ENCODE assay signal across 8 cellular contexts in the genomic region with DNA sequence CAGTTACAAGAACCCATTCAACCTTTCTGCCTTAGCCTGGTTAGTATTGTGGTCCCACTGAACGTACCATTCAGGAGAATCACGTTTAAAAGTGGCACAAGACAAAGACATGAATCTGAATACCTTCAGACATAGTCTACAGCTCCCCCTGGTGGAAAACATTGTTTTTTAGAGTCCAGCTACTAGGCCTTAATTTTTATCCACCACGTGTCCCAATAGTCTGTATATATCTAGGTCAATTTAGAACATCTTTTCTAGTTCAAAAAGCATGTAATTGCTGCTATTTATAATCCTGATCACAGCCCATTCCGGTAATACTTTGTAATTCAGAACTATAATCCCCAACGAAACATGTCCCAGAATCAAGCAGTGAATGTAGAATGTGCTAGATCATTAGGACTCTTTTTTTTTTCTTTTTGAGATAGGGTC. TPM values are rescaled to one million over a fixed set of nuclear protein-coding genes. Genes with fewer than 3 reads are reported as not detected.
DNase-seq lines count a peak whose midpoint lies in the region; ATAC-seq and FAIRE-seq lines count a peak whose summit lies in the region.

No MANE protein-coding gene starts in this region.

- FAIRE-seq in frontal cortex (lab: Jason Lieb, UNC), result peak; percentile 42

- H2BK120ac ChIP-seq in trophoblast cell (ENCODE audit: insufficient read depth, low read length, poor library complexity), result no peak overlapping the region

- no peak overlapping the region for H3K14ac ChIP-seq in trophoblast cell (ENCODE audit: low read length)

- ATAC-seq in GM19395 (IDR thresholded peaks at IDR 0.05; ENCODE audit: unreplicated experiment) (no peak), HG02678 (IDR thresholded peaks at IDR 0.05; ENCODE audit: unreplicated experiment) (no peak)

- DNase-seq in DMS 273 (lab: John Stamatoyannopoulos, UW; ENCODE audit: unreplicated experiment) (peak; percentile 90), HuH-7.5 (ENCODE audit: low spot score) (peak; percentile 59), NT2/D1 (ENCODE audit: low read depth, low spot score) (peak; percentile 9), frontal cortex (ENCODE audit: low spot score in 2 of 2) (peak; percentile 66 to 74), trophoblast cell (peak; percentile 67 to 98)
- DNase-seq in activated naive CD4-positive, alpha-beta T cell treated with anti-CD3 and anti-CD28 coated beads for 36 hours, result peak; percentile 69

- no peak overlapping the region for H2AK5ac ChIP-seq in trophoblast cell (ENCODE audit: low read length)

- no peaks in the 10 kb centered on the region for H3K79me2 ChIP-seq in trophoblast cell (ENCODE audit: control insufficient read depth, insufficient read depth, low read length, poor library complexity)

- H3K4me2 ChIP-seq in trophoblast cell (ENCODE audit: low read length), result no peak overlapping the region

- H3K9me3 ChIP-seq in NT2/D1 (ENCODE audit: insufficient read depth, low read length) (no peaks in the 10 kb centered on the region), trophoblast cell (ENCODE audit: insufficient read depth, low read depth, low read length) (no peaks in the 10 kb centered on the region)

- no peaks in the 10 kb centered on the region for H3K4me1 ChIP-seq in NT2/D1 (ENCODE audit: insufficient read depth, insufficient read length)
- H3K4me1 ChIP-seq in trophoblast cell (ENCODE audit: control insufficient read depth in 1 of 2, insufficient read depth in 2 of 2, low read length in 2 of 2), result peaks cover 0 to 7% of the 10 kb centered on the region in 2 experiments

- H3K4me3 ChIP-seq in NT2/D1 (ENCODE audit: insufficient read length, low read depth) (no peak overlapping the region), trophoblast cell (ENCODE audit: low read depth, low read length) (no peak overlapping the region)

- no peak overlapping the region for H2BK12ac ChIP-seq in trophoblast cell (ENCODE audit: low read length)

- H3K4me3 Mint-ChIP-seq in activated naive CD4-positive, alpha-beta T cell treated with anti-CD3 and anti-CD28 coated beads for 36 hours, result peak overlapping the region; percentile 73

- CTCF ChIA-PET in activated naive CD4-positive, alpha-beta T cell treated with anti-CD3 and anti-CD28 coated beads for 36 hours (lab: Charles Lee), result interaction anchor here (0.7 to 5.7 kb wide), 21 partner anchors 8 to 627 kb away, joined by 3 to 99 read pairs (median 7); a partner anchor contains a TSS

- no peak overlapping the region for H3K4ac ChIP-seq in trophoblast cell (ENCODE audit: low read depth, low read length)

- WGBS in trophoblast cell (ENCODE audit: extremely low coverage, insufficient coverage, insufficient read length), result no CpG with 5 or more reads among the region's 5 CpGs

- H3K9ac ChIP-seq in NT2/D1 (ENCODE audit: insufficient read length, low read depth) (no peak overlapping the region), trophoblast cell (ENCODE audit: low read length) (no peak overlapping the region)

- H3K27ac ChIP-seq in trophoblast cell (ENCODE audit: low read depth, low read length), result no peak overlapping the region

- H4K12ac ChIP-seq in trophoblast cell (ENCODE audit: low read depth, low read length), result no peak overlapping the region

- no peak overlapping the region for H4K8ac ChIP-seq in trophoblast cell (ENCODE audit: low read depth, low read length)

- peak overlapping the region; percentile 76 for H3K27ac Mint-ChIP-seq in activated naive CD4-positive, alpha-beta T cell treated with anti-CD3 and anti-CD28 coated beads for 36 hours

- no peaks in the 10 kb centered on the region for H3K36me3 Mint-ChIP-seq in activated naive CD4-positive, alpha-beta T cell treated with anti-CD3 and anti-CD28 coated beads for 36 hours (ENCODE audit: low read depth)

- no peaks in the 10 kb centered on the region for H3K9me3 Mint-ChIP-seq in activated naive CD4-positive, alpha-beta T cell treated with anti-CD3 and anti-CD28 coated beads for 36 hours

- peaks cover 17% of the 10 kb centered on the region for H3K4me1 Mint-ChIP-seq in activated naive CD4-positive, alpha-beta T cell treated with anti-CD3 and anti-CD28 coated beads for 36 hours (ENCODE audit: low read depth)

- no peak overlapping the region for H4K91ac ChIP-seq in trophoblast cell (ENCODE audit: low read depth, low read length)

- H3K18ac ChIP-seq in trophoblast cell (ENCODE audit: low read length), result no peak overlapping the region

- H3K27me3 ChIP-seq in NT2/D1 (ENCODE audit: insufficient read depth, insufficient read length) (no peaks in the 10 kb centered on the region), trophoblast cell (ENCODE audit: insufficient read depth, low read length) (no peaks in the 10 kb centered on the region)

- H3K27me3 Mint-ChIP-seq in activated naive CD4-positive, alpha-beta T cell treated with anti-CD3 and anti-CD28 coated beads for 36 hours (ENCODE audit: low read depth), result no peaks in the 10 kb centered on the region

- no peak overlapping the region for H2AFZ ChIP-seq in trophoblast cell (ENCODE audit: insufficient read depth, low read length, poor library complexity)

- no peak overlapping the region for H2BK5ac ChIP-seq in trophoblast cell (ENCODE audit: low read depth, low read length, poor library complexity)

- intact Hi-C loops in activated naive CD4-positive, alpha-beta T cell treated with anti-CD3 and anti-CD28 coated beads for 36 hours (cut with micrococcal nuclease), result loop anchor here (1.0 to 5.0 kb wide), 3 partner anchors 36 to 166 kb away; no protein-coding TSS in a partner anchor

- H3K36me3 ChIP-seq in NT2/D1 (ENCODE audit: insufficient read depth, insufficient read length, low read length), result no peaks in the 10 kb centered on the region
- no peaks in the 10 kb centered on the region for H3K36me3 ChIP-seq in trophoblast cell (ENCODE audit: control insufficient read depth in 1 of 2, insufficient read depth in 2 of 2, low read length in 2 of 2)

- H3K23ac ChIP-seq in trophoblast cell (ENCODE audit: low read length), result no peak overlapping the region

- H3K79me1 ChIP-seq in trophoblast cell (ENCODE audit: low read length), result peaks cover 4% of the 10 kb centered on the region

RNA-seq across cellular contexts. Expression of a gene that starts 13.7 kb away (rescaled TPM):
- total RNA-seq in activated naive CD4-positive, alpha-beta T cell treated with anti-CD3 and anti-CD28 coated beads for 36 hours, result not detected
- total RNA-seq in frontal cortex, result under 0.01 TPM
- polyA plus RNA-seq in trophoblast cell (2013), result 0.30 and 0.39 TPM in 2 replicates

RNA-seq across cellular contexts. Expression of a gene that starts 50.1 kb away (rescaled TPM):
- not detected for total RNA-seq in activated naive CD4-positive, alpha-beta T cell treated with anti-CD3 and anti-CD28 coated beads for 36 hours
- total RNA-seq in frontal cortex, result under 0.01 TPM
- polyA plus RNA-seq in trophoblast cell (2013), result 1.2 and 1.4 TPM in 2 replicates

RNA-seq across cellular contexts. Expression of a gene that starts 56.8 kb away (rescaled TPM):
- 10 to 100 TPM; 49.3 to 56.3 TPM for total RNA-seq in activated naive CD4-positive, alpha-beta T cell treated with anti-CD3 and anti-CD28 coated beads for 36 hours
- 25.3 TPM for total RNA-seq in frontal cortex
- polyA plus RNA-seq in trophoblast cell (2013), result 26.7 and 26.8 TPM in 2 replicates

RNA-seq across cellular contexts. Expression of a gene that starts 57.0 kb away (rescaled TPM):
- total RNA-seq in activated naive CD4-positive, alpha-beta T cell treated with anti-CD3 and anti-CD28 coated beads for 36 hours, result 100 to 1,000 TPM; 162 to 172 TPM
- total RNA-seq in frontal cortex, result 14.3 TPM
- polyA plus RNA-seq in trophoblast cell (2013), result 179 and 180 TPM in 2 replicates

RNA-seq across cellular contexts. Expression of a gene that starts 59.1 kb away (rescaled TPM):
- 1 to 10 TPM; 2.2 TPM for total RNA-seq in activated naive CD4-positive, alpha-beta T cell treated with anti-CD3 and anti-CD28 coated beads for 36 hours
- total RNA-seq in frontal cortex, result 1.2 TPM
- polyA plus RNA-seq in trophoblast cell (2013), result 0.86 and 1.0 TPM in 2 replicates

Comparison
In these comparisons a context has a peak if more than half of its experiments do, and no peak if none do; other contexts are left out.
1. DNase-seq: peak in every context shown above with its lines; median percentile 90 in DMS 273; 82 in trophoblast cell; 70 in frontal cortex; 69 in activated naive CD4-positive, alpha-beta T cell treated with anti-CD3 and anti-CD28 coated beads for 36 hours; 59 in HuH-7.5; 9 in NT2/D1.